In the genomic region with DNA sequence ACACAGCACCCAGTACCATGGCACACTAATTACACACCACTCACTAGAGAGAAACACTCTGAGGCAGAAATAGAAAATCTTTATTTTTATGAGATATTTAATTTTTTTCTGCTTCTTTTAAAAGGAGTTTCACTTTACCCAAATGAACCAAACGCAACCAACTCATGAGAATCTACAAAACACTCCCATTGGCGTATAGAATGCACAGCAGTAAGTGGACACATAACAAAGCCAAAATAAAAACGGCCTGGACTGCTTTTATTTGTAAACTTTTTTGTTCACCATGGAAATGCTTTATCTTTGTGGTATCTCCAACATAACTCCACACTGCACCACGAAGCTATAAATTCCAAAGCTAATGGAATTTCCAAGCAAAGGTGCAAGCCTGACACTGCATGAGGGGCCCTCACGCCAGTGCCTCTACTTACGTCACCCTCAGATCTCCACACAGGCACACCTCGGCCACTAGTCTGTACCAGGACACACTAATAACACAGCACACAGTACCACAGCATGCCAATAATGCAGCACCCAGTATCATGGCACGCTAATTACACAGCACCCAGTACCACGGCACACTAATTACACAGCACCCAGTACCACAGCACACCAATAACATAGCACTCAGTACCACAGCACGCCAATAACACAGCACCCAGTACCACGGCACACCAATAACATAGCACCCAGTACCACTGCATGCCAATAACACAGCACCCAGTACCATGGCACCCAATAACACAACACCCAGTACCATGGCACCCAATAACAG, we compare ENCODE assay signal across 9 cellular contexts. TPM values are rescaled to one million over a fixed set of nuclear protein-coding genes. Genes with fewer than 3 reads are reported as not detected.
A peak's percentile ranks its signal among the peaks of the same experiment; 100 is the strongest.
DNase-seq lines count a peak whose midpoint lies in the region; ATAC-seq, FAIRE-seq and TF ChIP-seq lines count a peak whose summit lies in the region.
"Not testable (repeated sequence)": the region's sequence is repeated elsewhere in the genome, so short reads cannot be mapped to it uniquely, and the experiment has no call there.
"Had no signal": no experiment of that assay in that cellular context is flagged by ENCODE, and none has a peak within 500 bp of the region (broad histone marks: within the 10 kb centered on the region; RNA-seq: fewer than 3 reads in every experiment).

No MANE protein-coding gene starts in this region.

- H4K20me1 ChIP-seq in astrocyte (ENCODE audit: insufficient read depth, low read length), result peaks cover 81% of the 10 kb centered on the region

- H2AFZ ChIP-seq in astrocyte (ENCODE audit: low read depth, low read length), result not testable (repeated sequence)

- H3K27me3 Mint-ChIP-seq in CD14-positive monocyte (ENCODE audit: low read depth in 3 of 3); HFFc6 (ENCODE audit: insufficient read depth); astrocyte (ENCODE audit: low read depth, unreplicated experiment); natural killer cell (ENCODE audit: low read depth in 2 of 2): not testable (repeated sequence)

- TF ChIP-seq CTCF in CD14-positive monocyte (IDR thresholded peaks at IDR 0.05); HFFc6 (IDR thresholded peaks at IDR 0.05); astrocyte (IDR thresholded peaks at IDR 0.05; ENCODE audit: insufficient read depth, low read depth, low read length); fibroblast of pulmonary artery (IDR thresholded peaks at IDR 0.05; ENCODE audit: low read length, missing control alignments); natural killer cell (IDR thresholded peaks at IDR 0.05): not testable (repeated sequence)

- H3K27me3 ChIP-seq in astrocyte (ENCODE audit: insufficient read depth, low read length), result not testable (repeated sequence)

- H3K27ac ChIP-seq in astrocyte (ENCODE audit: low read depth, low read length), result not testable (repeated sequence)

- not testable (repeated sequence) for H3K4me2 ChIP-seq in astrocyte (ENCODE audit: low read length)

- not testable (repeated sequence) for H3K4me1 ChIP-seq in astrocyte (ENCODE audit: insufficient read depth, low read length)

- not testable (repeated sequence) for H3K9me3 ChIP-seq in astrocyte (ENCODE audit: insufficient read depth, low read depth, low read length)

- H3K36me3 ChIP-seq in astrocyte (ENCODE audit: insufficient read depth, low read length), result not testable (repeated sequence)

- H3K9me3 Mint-ChIP-seq in CD14-positive monocyte; HFFc6; astrocyte (ENCODE audit: unreplicated experiment); natural killer cell; stimulated activated effector memory CD8-positive, alpha-beta T cell treated with anti-CD3 and anti-CD28 coated beads, Interleukin-12 subunit alpha, Interleukin-12 subunit beta, amount 100 ng/mL, for 72 hours: not testable (repeated sequence)

- not testable (repeated sequence) for H3K9ac ChIP-seq in astrocyte (ENCODE audit: low read length)

- not testable (repeated sequence) for FAIRE-seq in astrocyte (lab: Jason Lieb, UNC)

- peaks cover 84% of the 10 kb centered on the region for H3K79me2 ChIP-seq in astrocyte (ENCODE audit: insufficient read depth, low read length)

- H3K27ac Mint-ChIP-seq in CD14-positive monocyte (peak overlapping the region in 5 of 7 donors; percentile 66 to 93 (median 82)), astrocyte (ENCODE audit: unreplicated experiment) (peak overlapping the region; percentile 78), natural killer cell (peak overlapping the region; percentile 85 to 89)
- not testable (repeated sequence) for H3K27ac Mint-ChIP-seq in HFFc6
- peak overlapping the region; percentile 68 for H3K27ac Mint-ChIP-seq in stimulated activated effector memory CD8-positive, alpha-beta T cell treated with anti-CD3 and anti-CD28 coated beads, Interleukin-12 subunit alpha, Interleukin-12 subunit beta, amount 100 ng/mL, for 72 hours

- H3K4me3 ChIP-seq in astrocyte (ENCODE audit: insufficient read depth, low read depth, low read length); fibroblast of pulmonary artery (replicated peaks; ENCODE audit: low read depth, low read length): not testable (repeated sequence)

- not testable (repeated sequence) for H3K4me3 Mint-ChIP-seq in CD14-positive monocyte; HFFc6; astrocyte (ENCODE audit: unreplicated experiment); stimulated activated effector memory CD8-positive, alpha-beta T cell treated with anti-CD3 and anti-CD28 coated beads, Interleukin-12 subunit alpha, Interleukin-12 subunit beta, amount 100 ng/mL, for 72 hours
- H3K4me3 Mint-ChIP-seq in natural killer cell, result peak overlapping the region; percentile 77

- not testable (repeated sequence) for DNase-seq in CD14-positive monocyte (ENCODE audit: low spot score); astrocyte (ENCODE audit: low read depth); natural killer cell; stimulated activated effector memory CD8-positive, alpha-beta T cell treated with anti-CD3 and anti-CD28 coated beads, Interleukin-12 subunit alpha, Interleukin-12 subunit beta, amount 100 ng/mL, for 72 hours (ENCODE audit: low spot score in 2 of 2)
- DNase-seq in HFFc6 (peak; percentile 42), fibroblast of pulmonary artery (ENCODE audit: low read depth) (peak; percentile 21)

- peaks cover 10 to 12% of the 10 kb centered on the region in 2 donors for H3K36me3 Mint-ChIP-seq in CD14-positive monocyte
- H3K36me3 Mint-ChIP-seq in HFFc6 (ENCODE audit: low read depth); astrocyte (ENCODE audit: low read depth, unreplicated experiment); natural killer cell; stimulated activated effector memory CD8-positive, alpha-beta T cell treated with anti-CD3 and anti-CD28 coated beads, Interleukin-12 subunit alpha, Interleukin-12 subunit beta, amount 100 ng/mL, for 72 hours: not testable (repeated sequence)

- intact Hi-C loops in CD14-positive monocyte (cut with micrococcal nuclease); natural killer cell (cut with micrococcal nuclease): not testable (repeated sequence)

- ATAC-seq in natural killer cell, result peak in 2 of 3 donors; percentile 18 to 31
- ATAC-seq in stimulated activated effector memory CD8-positive, alpha-beta T cell treated with anti-CD3 and anti-CD28 coated beads, Interleukin-12 subunit alpha, Interleukin-12 subunit beta, amount 100 ng/mL, for 72 hours, result not testable (repeated sequence)

- peaks cover 85% of the 10 kb centered on the region for H3K4me1 Mint-ChIP-seq in CD14-positive monocyte
- peaks cover 49% of the 10 kb centered on the region for H3K4me1 Mint-ChIP-seq in HFFc6 (ENCODE audit: low read depth)
- peaks cover 29% of the 10 kb centered on the region for H3K4me1 Mint-ChIP-seq in astrocyte (ENCODE audit: low read depth, unreplicated experiment)
- H3K4me1 Mint-ChIP-seq in natural killer cell, result peaks cover 80 to 81% of the 10 kb centered on the region in 2 donors
- peaks cover 66% of the 10 kb centered on the region for H3K4me1 Mint-ChIP-seq in stimulated activated effector memory CD8-positive, alpha-beta T cell treated with anti-CD3 and anti-CD28 coated beads, Interleukin-12 subunit alpha, Interleukin-12 subunit beta, amount 100 ng/mL, for 72 hours

RNA-seq across cellular contexts. Expression of a gene that starts 17.5 kb away (rescaled TPM):
- under 1 TPM; 0.30 to 0.74 TPM for polyA plus RNA-seq in CD14-positive monocyte
- total RNA-seq in HFFc6 (2021; fragmentation: NEBNext Ultra II Directional; extraction: Animal tissue kit (Norgen Biotek cat#: 25700)), result 10 to 100 TPM; 13.6 to 16.7 (median 14.7) TPM
- total RNA-seq in astrocyte (27.0 and 28.8 TPM in 2 replicates), natural killer cell (100 to 1,000 TPM; 100 to 122 (median 106) TPM)

RNA-seq across cellular contexts. Expression of a gene that starts 35.3 kb away (rescaled TPM):
- 10 to 100 TPM; 88.1 to 88.5 TPM for polyA plus RNA-seq in CD14-positive monocyte
- total RNA-seq in HFFc6 (2021; fragmentation: NEBNext Ultra II Directional; extraction: Animal tissue kit (Norgen Biotek cat#: 25700)), result 100 to 1,000 TPM; 105 to 131 (median 129) TPM
- total RNA-seq in astrocyte (89.2 and 95.8 TPM in 2 replicates), natural killer cell (10 to 100 TPM; 33.9 to 38.9 (median 37.5) TPM)

RNA-seq across cellular contexts. Expression of a gene that starts 46.7 kb away (rescaled TPM):
- polyA plus RNA-seq in CD14-positive monocyte, result 10 to 100 TPM; 18.2 to 39.8 TPM
- total RNA-seq in HFFc6 (2021; fragmentation: NEBNext Ultra II Directional; extraction: Animal tissue kit (Norgen Biotek cat#: 25700)), result 10 to 100 TPM; 50.6 to 69.7 (median 59.7) TPM
- total RNA-seq in astrocyte (80.5 and 86.3 TPM in 2 replicates), natural killer cell (10 to 100 TPM; 48.0 to 66.7 (median 54.2) TPM)

RNA-seq across cellular contexts. Expression of a gene that starts 52.1 kb away (rescaled TPM):
- not detected for polyA plus RNA-seq in CD14-positive monocyte
- not detected for total RNA-seq in HFFc6 (2021; fragmentation: NEBNext Ultra II Directional; extraction: Animal tissue kit (Norgen Biotek cat#: 25700))
- total RNA-seq in astrocyte (1.2 and 1.5 TPM in 2 replicates), natural killer cell (not detected)
- total RNA-seq: Calu3; CD4-positive, CD25-positive, alpha-beta regulatory T cell had no signal
- polyA plus RNA-seq: CD4-positive, CD25-positive, alpha-beta regulatory T cell had no signal

RNA-seq across cellular contexts. Expression of a gene that starts 54.7 kb away (rescaled TPM):
- not detected for polyA plus RNA-seq in CD14-positive monocyte
- not detected for total RNA-seq in HFFc6 (2021; fragmentation: NEBNext Ultra II Directional; extraction: Animal tissue kit (Norgen Biotek cat#: 25700))
- total RNA-seq in astrocyte (3.3 and 5.0 TPM in 2 replicates), natural killer cell (1 to 10 TPM in 1 of 3 donors, under 1 TPM in 1, not detected in 1; 0.49 to 1.4 TPM)
- total RNA-seq: Calu3; CD4-positive, CD25-positive, alpha-beta regulatory T cell had no signal
- polyA plus RNA-seq: AG04450; CD4-positive, CD25-positive, alpha-beta regulatory T cell had no signal
